In genomic region chr3:149845570-149846244, GRCh38 we compare ENCODE assay signal across 24 cellular contexts. TPM values are rescaled to one million over a fixed set of nuclear protein-coding genes. Genes with fewer than 3 reads are reported as not detected.
"Had no signal": no experiment of that assay in that cellular context is flagged by ENCODE, and none has a peak within 500 bp of the region (broad histone marks: within the 10 kb centered on the region; RNA-seq: fewer than 3 reads in every experiment).

No MANE protein-coding gene starts in this region.

- H3K27me3 ChIP-seq: neutrophil had no signal

- FAIRE-seq: astrocyte, frontal cortex had no signal

- H3K27ac ChIP-seq: parathyroid adenoma, thoracic aorta had no signal

- H3K9me3 ChIP-seq: neutrophil, thoracic aorta had no signal

- H2AFZ ChIP-seq: parathyroid adenoma had no signal

- H3K9ac ChIP-seq: parathyroid adenoma had no signal

- ATAC-seq: sciatic nerve had no signal

- DNase-seq: activated CD4-positive, alpha-beta T cell treated with anti-CD3 and anti-CD28 coated beads for 4 hours; activated CD4-positive, alpha-beta T cell treated with anti-CD3 and anti-CD28 coated beads, Interleukin-2, amount 50 U/mL, for 48 hours; activated CD4-positive, CD25-positive, alpha-beta regulatory T cell; activated naive CD4-positive, alpha-beta T cell treated with Interleukin-2 at 50 U/mL for 16 hours; activated naive CD8-positive, alpha-beta T cell treated with anti-CD3 and anti-CD28 coated beads for 36 hours; activated T-cell treated with anti-CD3 and anti-CD28 coated beads, Interleukin-2, amount 50 U/mL, for 48 hours; erythroblast; glutamatergic neuron; hippocampal formation; mesenchymal stem cell; stimulated activated CD4-positive, alpha-beta T cell treated with anti-CD3 and anti-CD28 coated beads, Interleukin-2, amount 100 ng/mL, for 48 hours; stimulated activated CD8-positive, alpha-beta memory T cell treated with anti-CD3 and anti-CD28 coated beads, Interleukin-4, amount 100 ng/mL, for 48 hours; stimulated activated naive CD4-positive, alpha-beta T cell had no signal

- H3K4me1 ChIP-seq: parathyroid adenoma had no signal

- H3K4me3 ChIP-seq: thoracic aorta had no signal

RNA-seq across cellular contexts. Expression of gene ANKUB1, which starts 53.4 kb away (rescaled TPM):
- total RNA-seq: activated CD8-positive, alpha-beta memory T cell treated with anti-CD3 and anti-CD28 coated beads for 36 hours; activated naive CD8-positive, alpha-beta T cell treated with anti-CD3 and anti-CD28 coated beads for 36 hours; astrocyte; fibroblast of lung; lower leg skin; mononuclear cell; myocyte had no signal
- polyA plus RNA-seq: fibroblast of lung had no signal
